ENCODE assay signal across 8 cellular contexts in genomic region chr5:53478411-53479044, GRCh38. TPM values are rescaled to one million over a fixed set of nuclear protein-coding genes. Genes with fewer than 3 reads are reported as not detected.
A peak's percentile ranks its signal among the peaks of the same experiment; 100 is the strongest.
DNase-seq lines count a peak whose midpoint lies in the region; ATAC-seq lines count a peak whose summit lies in the region.

No MANE protein-coding gene starts in this region.

- H3K4me3 ChIP-seq in right cardiac atrium (ENCODE audit: low read length): peak overlapping the region; percentile 91

- peak; percentile 22 for DNase-seq in DMS79 (lab: John Stamatoyannopoulos, UW)
- DNase-seq in NCI-H69 (lab: John Stamatoyannopoulos, UW): peak; percentile 83
- DNase-seq in amniotic stem cell (lab: John Stamatoyannopoulos, UW): peak; percentile 34
- DNase-seq in right cardiac atrium: peak; percentile 27 to 74 (median 64)
- peak; percentile 82 for DNase-seq in retina

- H3K27me3 ChIP-seq in right cardiac atrium (ENCODE audit: control insufficient read depth, insufficient read depth): no peaks in the 10 kb centered on the region

- ATAC-seq in HG02678 (IDR thresholded peaks at IDR 0.05; ENCODE audit: unreplicated experiment): peak; percentile 33
- ATAC-seq in right cardiac atrium: peak; percentile 47 to 53
- no peak for ATAC-seq in GM21786 (IDR thresholded peaks at IDR 0.05; ENCODE audit: unreplicated experiment)
- ATAC-seq in GM18858 (IDR thresholded peaks at IDR 0.05; ENCODE audit: unreplicated experiment): no peak

- H3K27ac ChIP-seq in right cardiac atrium (ENCODE audit: low read length): no peak overlapping the region

- intact Hi-C loops in right cardiac atrium (cut with DNase I): loop anchor here in 3 of 4 donors (2.0 to 10.0 kb wide), 3 partner anchors 739 to 746 kb away; no protein-coding TSS in a partner anchor

- no peaks in the 10 kb centered on the region for H3K4me1 ChIP-seq in right cardiac atrium (ENCODE audit: control insufficient read depth, insufficient read depth, low read length)

- WGBS in right cardiac atrium: 1% methylated on average over 26 of the region's 26 CpGs

- no peaks in the 10 kb centered on the region for H3K9me3 ChIP-seq in right cardiac atrium (ENCODE audit: control insufficient read depth, low read length)

RNA-seq across cellular contexts. Expression of gene FST, which starts 1.9 kb away (rescaled TPM):
- 1 to 10 TPM; 2.3 to 7.1 (median 3.8) TPM for total RNA-seq in right cardiac atrium
- polyA plus RNA-seq in right cardiac atrium: 3.2 TPM

Comparison
In these comparisons a context has a peak if more than half of its experiments do, and no peak if none do; other contexts are left out.
1. DNase-seq: peak in every context shown above with its lines; median percentile 83 in NCI-H69; 82 in retina; 64 in right cardiac atrium; 34 in amniotic stem cell; 22 in DMS79.
2. ATAC-seq: peak in HG02678 (single experiment) and right cardiac atrium (2 of 2); none in GM21786 (single experiment) and GM18858 (single experiment).